9 cellular contexts compared by ENCODE assay signal in genomic region chr5:139275536-139276297, GRCh38. TPM values are rescaled to one million over a fixed set of nuclear protein-coding genes. Genes with fewer than 3 reads are reported as not detected.
DNase-seq lines count a peak whose midpoint lies in the region; ATAC-seq, FAIRE-seq and TF ChIP-seq lines count a peak whose summit lies in the region.
"Had no signal": no experiment of that assay in that cellular context is flagged by ENCODE, and none has a peak within 500 bp of the region (broad histone marks: within the 10 kb centered on the region; RNA-seq: fewer than 3 reads in every experiment).

No MANE protein-coding gene starts in this region.

- H3K4me3 ChIP-seq in NB4 (ENCODE audit: low read depth, low read length) (peak overlapping the region; percentile 96), breast epithelium (peak overlapping the region in 1 of 3 donors; percentile 2), tibial nerve (no peak overlapping the region)
- H3K4me3 ChIP-seq: SJSA1 had no signal

- H3K27ac ChIP-seq in breast epithelium: peak overlapping the region; percentile 44 to 70
- H3K27ac ChIP-seq in tibial nerve: no peak overlapping the region
- H3K27ac ChIP-seq: SJSA1 had no signal

- H3K4me1 ChIP-seq in breast epithelium: peaks cover 7 to 29% of the 10 kb centered on the region in 2 donors
- H3K4me1 ChIP-seq in tibial nerve: peaks cover 0 to 42% (median 17%) of the 10 kb centered on the region in 4 donors

- peak overlapping the region; percentile 90 for H3K4me3 Mint-ChIP-seq in neural crest cell

- DNase-seq in GM12892 (ENCODE audit: insufficient read length) (no peak), NB4 (ENCODE audit: low read depth) (peak; percentile 42), breast epithelium (ENCODE audit: low spot score in 2 of 2) (no peak), neural crest cell (ENCODE audit: low read depth, low spot score) (no peak), D341Med (ENCODE audit: low spot score) (no peak), tibial nerve (ENCODE audit: low spot score in 2 of 2) (no peak)

- FAIRE-seq in GM12892 (lab: Jason Lieb, UNC): peak; percentile 61

- TF ChIP-seq CTCF in NB4 (IDR thresholded peaks at IDR 0.05; ENCODE audit: low read depth, low read length): no peak
- TF ChIP-seq CTCF in breast epithelium (IDR thresholded peaks at IDR 0.05): no peak
- TF ChIP-seq CTCF in neural crest cell (conservative IDR thresholded peaks at IDR 0.05): no peak
- no peak for TF ChIP-seq CTCF in tibial nerve (IDR thresholded peaks at IDR 0.05)

- no peak for TF ChIP-seq EP300 in tibial nerve (IDR thresholded peaks at IDR 0.05)

- H3K9me3 ChIP-seq in breast epithelium (no peaks in the 10 kb centered on the region), tibial nerve (no peaks in the 10 kb centered on the region)
- H3K9me3 ChIP-seq: SJSA1 had no signal

- no peaks in the 10 kb centered on the region for H3K27me3 ChIP-seq in breast epithelium
- H3K27me3 ChIP-seq in tibial nerve: no peaks in the 10 kb centered on the region
- H3K27me3 ChIP-seq: SJSA1 had no signal

- no peaks in the 10 kb centered on the region for H3K9me3 Mint-ChIP-seq in neural crest cell

- TF ChIP-seq POLR2A in GM12892 (IDR thresholded peaks at IDR 0.05; ENCODE audit: low read depth, low read length) (no peak), NB4 (IDR thresholded peaks at IDR 0.05; ENCODE audit: extremely low read depth, insufficient read length) (no peak), breast epithelium (IDR thresholded peaks at IDR 0.05) (no peak), tibial nerve (IDR thresholded peaks at IDR 0.05) (no peak)

- H3K27me3 Mint-ChIP-seq in neural crest cell (ENCODE audit: low read depth): peaks cover 4% of the 10 kb centered on the region

- intact Hi-C loops in breast epithelium (cut with DNase I; ENCODE audit: low total_unique reads): no loop called here

- H3K27ac Mint-ChIP-seq in neural crest cell (ENCODE audit: unreplicated experiment): no peak overlapping the region

- ATAC-seq in GM21360 (IDR thresholded peaks at IDR 0.05; ENCODE audit: unreplicated experiment) (no peak), HG03108 (IDR thresholded peaks at IDR 0.05; ENCODE audit: unreplicated experiment) (no peak)

- H3K36me3 ChIP-seq in breast epithelium (no peaks in the 10 kb centered on the region), tibial nerve (peaks cover 0 to 33% (median 0%) of the 10 kb centered on the region in 3 donors)

- WGBS in tibial nerve, 2 donors: 91 to 92% methylated on average over 6 of the region's 6 CpGs

- peaks cover 3% of the 10 kb centered on the region for H3K36me3 Mint-ChIP-seq in neural crest cell (ENCODE audit: low read depth)

- H3K4me1 Mint-ChIP-seq in neural crest cell: peaks cover 58% of the 10 kb centered on the region

RNA-seq across cellular contexts. Expression of gene MATR3, which starts 17.8 kb away (rescaled TPM):
- polyA plus RNA-seq in GM12892 (2012; ENCODE audit: missing spikeins): 168 TPM
- total RNA-seq in breast epithelium (100 to 1,000 TPM; 213 to 349 (median 279) TPM), neural crest cell (321 and 329 TPM in 2 replicates), tibial nerve (100 to 1,000 TPM; 147 to 231 (median 196) TPM)

Comparison
In these comparisons a context has a peak if more than half of its experiments do, and no peak if none do; other contexts are left out.
1. H3K27ac ChIP-seq: peak in breast epithelium (2 of 2); none in tibial nerve (0 of 4).